In the genomic region with DNA sequence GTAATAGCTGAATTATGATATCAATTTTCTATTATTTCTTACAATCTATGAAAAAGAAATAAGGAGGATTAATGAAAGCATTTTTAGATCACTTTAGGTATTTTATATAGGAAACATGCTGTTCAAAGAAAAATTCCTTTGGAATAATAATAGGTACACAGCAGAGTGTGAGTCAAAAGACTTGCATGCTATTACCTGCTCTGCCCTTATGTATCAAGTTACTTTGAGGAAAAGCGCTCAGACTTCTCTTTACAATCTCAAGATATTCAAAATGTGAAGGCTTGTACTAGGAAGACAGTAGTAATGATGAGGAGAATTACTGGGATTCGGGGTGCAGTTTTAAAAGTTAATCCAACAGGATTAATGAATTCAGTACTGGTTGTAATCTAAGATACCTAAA, we compare ENCODE assay signal across 32 cellular contexts. TPM values are rescaled to one million over a fixed set of nuclear protein-coding genes. Genes with fewer than 3 reads are reported as not detected.
DNase-seq lines count a peak whose midpoint lies in the region; ATAC-seq, FAIRE-seq and TF ChIP-seq lines count a peak whose summit lies in the region.
"Had no signal": no experiment of that assay in that cellular context is flagged by ENCODE, and none has a peak within 500 bp of the region (broad histone marks: within the 10 kb centered on the region; RNA-seq: fewer than 3 reads in every experiment).

No MANE protein-coding gene starts in this region.

- H3K36me3 Mint-ChIP-seq in HFFc6 (ENCODE audit: low read depth), result peaks cover 24% of the 10 kb centered on the region
- peaks cover 6% of the 10 kb centered on the region for H3K36me3 Mint-ChIP-seq in astrocyte (ENCODE audit: low read depth, unreplicated experiment)
- H3K36me3 Mint-ChIP-seq in activated naive CD4-positive, alpha-beta T cell treated with anti-CD3 and anti-CD28 coated beads, Interleukin-2, amount 50 U/mL, for 72 hours, result peaks cover 31 to 48% of the 10 kb centered on the region in 2 donors

- peaks cover 4% of the 10 kb centered on the region; the same call in 1 of the 2 replicates for H3K9me3 Mint-ChIP-seq in HFFc6
- peaks cover 4% of the 10 kb centered on the region for H3K9me3 Mint-ChIP-seq in astrocyte (ENCODE audit: unreplicated experiment)
- peaks cover 4 to 8% of the 10 kb centered on the region in 2 donors for H3K9me3 Mint-ChIP-seq in activated naive CD4-positive, alpha-beta T cell treated with anti-CD3 and anti-CD28 coated beads, Interleukin-2, amount 50 U/mL, for 72 hours

- intact Hi-C loops in psoas muscle (cut with DNase I), result no loop called here

- H3K27ac ChIP-seq in astrocyte (ENCODE audit: low read depth, low read length) (peak overlapping the region; percentile 94), psoas muscle (peak overlapping the region; percentile 63)
- H3K27ac ChIP-seq: C4-2B, HL-60, left ventricle myocardium inferior, ovary, SJCRH30, stomach had no signal

- peaks cover 66% of the 10 kb centered on the region for H3K4me1 Mint-ChIP-seq in HFFc6 (ENCODE audit: low read depth)
- H3K4me1 Mint-ChIP-seq in astrocyte (ENCODE audit: low read depth, unreplicated experiment), result peaks cover 40% of the 10 kb centered on the region

- peak overlapping the region; percentile 60 for H3K4me2 ChIP-seq in astrocyte (ENCODE audit: low read length)

- FAIRE-seq in astrocyte (lab: Jason Lieb, UNC), result peak; percentile 70
- FAIRE-seq in GM19239 (lab: Jason Lieb, UNC), result no peak

- no peaks in the 10 kb centered on the region for H3K27me3 Mint-ChIP-seq in HFFc6 (ENCODE audit: insufficient read depth)
- no peaks in the 10 kb centered on the region for H3K27me3 Mint-ChIP-seq in astrocyte (ENCODE audit: low read depth, unreplicated experiment)
- H3K27me3 Mint-ChIP-seq: activated CD4-positive, alpha-beta T cell treated with anti-CD3 and anti-CD28 coated beads for 36 hours; naive thymus-derived CD8-positive, alpha-beta T cell had no signal

- H4K20me1 ChIP-seq in astrocyte (ENCODE audit: insufficient read depth, low read length), result no peaks in the 10 kb centered on the region

- H3K4me3 Mint-ChIP-seq in HFFc6, result peak overlapping the region; percentile 70; the same call in 1 of the 2 replicates
- no peak overlapping the region for H3K4me3 Mint-ChIP-seq in astrocyte (ENCODE audit: unreplicated experiment)
- H3K4me3 Mint-ChIP-seq: activated CD4-positive, alpha-beta T cell treated with anti-CD3 and anti-CD28 coated beads for 36 hours; H9; mesothelial cell of epicardium; naive thymus-derived CD8-positive, alpha-beta T cell had no signal

- no peaks in the 10 kb centered on the region for H3K36me3 ChIP-seq in astrocyte (ENCODE audit: insufficient read depth, low read length)
- H3K36me3 ChIP-seq in psoas muscle (ENCODE audit: insufficient read depth in 1 of 2, low read depth in 1 of 2), result peaks cover 0 to 21% of the 10 kb centered on the region in 2 donors
- H3K36me3 ChIP-seq: ovary had no signal

- H2AFZ ChIP-seq in astrocyte (ENCODE audit: low read depth, low read length), result no peak overlapping the region

- no peaks in the 10 kb centered on the region for H3K9me3 ChIP-seq in astrocyte (ENCODE audit: insufficient read depth, low read depth, low read length)
- H3K9me3 ChIP-seq in psoas muscle, result peaks cover 4% of the 10 kb centered on the region
- H3K9me3 ChIP-seq: ovary, tibial nerve had no signal

- H3K27me3 ChIP-seq in astrocyte (ENCODE audit: insufficient read depth, low read length) (no peaks in the 10 kb centered on the region), psoas muscle (ENCODE audit: insufficient read depth in 3 of 3, low read length in 2 of 3) (no peaks in the 10 kb centered on the region)
- H3K27me3 ChIP-seq: ovary, SJCRH30, stomach, tibial nerve had no signal

- DNase-seq in HFFc6 (no peak), astrocyte (ENCODE audit: low read depth) (peak; percentile 34), psoas muscle (no peak), NOMO-1 treated with DMSO at 0.1 percent for 48 hours (lab: John Stamatoyannopoulos, UW; ENCODE audit: unreplicated experiment) (no peak), GM19239 (ENCODE audit: insufficient read length, low spot score) (no peak)
- DNase-seq in activated naive CD4-positive, alpha-beta T cell treated with anti-CD3 and anti-CD28 coated beads, Interleukin-2, amount 50 U/mL, for 72 hours (ENCODE audit: low spot score in 2 of 2), result no peak
- DNase-seq: activated CD4-positive, alpha-beta T cell treated with anti-CD3 and anti-CD28 coated beads for 36 hours; activated gamma-delta T cell; Calu3; caudate nucleus; dermis blood vessel endothelial cell; H9; left ventricle myocardium inferior; naive thymus-derived CD8-positive, alpha-beta T cell; NCI-H1092; NCI-H187; NCI-H774; ovary; right cardiac atrium; SJCRH30; stimulated activated CD4-positive, alpha-beta T cell treated with anti-CD3 and anti-CD28 coated beads, Interleukin-15, amount 100 ng/mL, for 24 hours; stomach; T-helper 2 cell had no signal

- H3K9ac ChIP-seq in astrocyte (ENCODE audit: low read length), result peak overlapping the region; percentile 75

- H3K27ac Mint-ChIP-seq in HFFc6 (peak overlapping the region; percentile 91), astrocyte (ENCODE audit: unreplicated experiment) (peak overlapping the region; percentile 27)
- no peak overlapping the region for H3K27ac Mint-ChIP-seq in activated naive CD4-positive, alpha-beta T cell treated with anti-CD3 and anti-CD28 coated beads, Interleukin-2, amount 50 U/mL, for 72 hours
- H3K27ac Mint-ChIP-seq: H9 had no signal

- WGBS in psoas muscle, 3 donors, result 39 to 70% (median 40%) methylated on average over 2 of the region's 2 CpGs

- no peak overlapping the region for H3K4me3 ChIP-seq in astrocyte (ENCODE audit: insufficient read depth, low read depth, low read length)
- no peak overlapping the region for H3K4me3 ChIP-seq in psoas muscle
- H3K4me3 ChIP-seq: left ventricle myocardium inferior, ovary, SJCRH30, stomach, tibial nerve had no signal

- TF ChIP-seq CTCF in HFFc6 (IDR thresholded peaks at IDR 0.05) (no peak), astrocyte (IDR thresholded peaks at IDR 0.05; ENCODE audit: insufficient read depth, low read depth, low read length) (no peak), psoas muscle (IDR thresholded peaks at IDR 0.05) (no peak)

- peaks cover 38% of the 10 kb centered on the region for H3K79me2 ChIP-seq in astrocyte (ENCODE audit: insufficient read depth, low read length)

- ATAC-seq in esophagus mucosa (peak; percentile 31), psoas muscle (peak in 3 of 4 donors; percentile 32 to 55 (median 46)), HG03342 (IDR thresholded peaks at IDR 0.05; ENCODE audit: unreplicated experiment) (no peak)
- ATAC-seq in activated naive CD4-positive, alpha-beta T cell treated with anti-CD3 and anti-CD28 coated beads, Interleukin-2, amount 50 U/mL, for 72 hours, result no peak
- ATAC-seq: activated CD4-positive, alpha-beta T cell treated with anti-CD3 and anti-CD28 coated beads for 36 hours; HepG2; naive thymus-derived CD8-positive, alpha-beta T cell; right cardiac atrium had no signal

- peaks cover 44% of the 10 kb centered on the region for H3K4me1 ChIP-seq in astrocyte (ENCODE audit: insufficient read depth, low read length)
- peaks cover 63% of the 10 kb centered on the region for H3K4me1 ChIP-seq in psoas muscle
- H3K4me1 ChIP-seq: SJCRH30 had no signal

RNA-seq across cellular contexts. Expression of gene RNU4ATAC, which starts 29.1 kb away (rescaled TPM):
- total RNA-seq in HFFc6 (2021; fragmentation: NEBNext Ultra II Directional; extraction: Animal tissue kit (Norgen Biotek cat#: 25700)), result not detected
- total RNA-seq in astrocyte (not detected in 2 replicates), esophagus mucosa (not detected), psoas muscle (not detected)
- polyA plus RNA-seq in psoas muscle, result not detected
- total RNA-seq in activated naive CD4-positive, alpha-beta T cell treated with anti-CD3 and anti-CD28 coated beads, Interleukin-2, amount 50 U/mL, for 72 hours, result not detected
- total RNA-seq: activated CD4-positive, alpha-beta T cell treated with anti-CD3 and anti-CD28 coated beads for 36 hours; Calu3; dermis blood vessel endothelial cell; endothelial cell of umbilical vein; H9; mesothelial cell of epicardium; naive thymus-derived CD8-positive, alpha-beta T cell; ovary; tibial nerve had no signal
- polyA plus RNA-seq: adipose tissue; endothelial cell of umbilical vein; HepG2; naive thymus-derived CD8-positive, alpha-beta T cell; ovary; right cardiac atrium; stomach had no signal

Comparison
In these comparisons a context has a peak if more than half of its experiments do, and no peak if none do; other contexts are left out.
1. H3K27ac Mint-ChIP-seq: peak in HFFc6 (single experiment) and astrocyte (single experiment); none in activated naive CD4-positive, alpha-beta T cell treated with anti-CD3 and anti-CD28 coated beads, Interleukin-2, amount 50 U/mL, for 72 hours (0 of 2).
2. ATAC-seq: peak in esophagus mucosa (single experiment) and psoas muscle (3 of 4); none in HG03342 (single experiment) and activated naive CD4-positive, alpha-beta T cell treated with anti-CD3 and anti-CD28 coated beads, Interleukin-2, amount 50 U/mL, for 72 hours (0 of 2).